Comparison of ENCODE assay signal across 17 cellular contexts in the genomic region with DNA sequence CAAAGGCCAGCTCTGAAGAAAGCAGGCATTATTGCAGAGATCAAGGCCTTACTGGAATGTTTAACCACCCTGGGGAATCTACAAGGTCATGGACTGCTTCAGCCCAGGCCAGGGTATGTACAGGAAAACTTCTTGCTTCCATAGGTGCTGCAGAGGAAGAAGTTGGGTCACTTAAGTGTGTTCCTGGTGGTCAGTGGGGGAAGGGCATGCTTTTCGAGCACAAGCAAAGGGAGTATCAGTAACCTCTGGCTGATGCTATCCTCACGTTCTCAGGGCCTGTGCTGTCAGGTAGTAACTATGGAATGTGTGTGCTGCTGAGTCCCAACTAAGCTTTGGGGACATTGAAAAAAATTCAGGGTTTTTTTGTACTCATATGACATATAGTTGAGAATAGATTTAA.
DNase-seq lines count a peak whose midpoint lies in the region; TF ChIP-seq lines count a peak whose summit lies in the region.
"Had no signal": no experiment of that assay in that cellular context is flagged by ENCODE, and none has a peak within 500 bp of the region (broad histone marks: within the 10 kb centered on the region; RNA-seq: fewer than 3 reads in every experiment).

No MANE protein-coding gene starts in this region.

- H3K27me3 ChIP-seq in endodermal cell (ENCODE audit: control insufficient read depth, insufficient read depth, low read length, poor library complexity, severe bottlenecking) = no peaks in the 10 kb centered on the region
- no peaks in the 10 kb centered on the region for H3K27me3 ChIP-seq in hepatocyte

- DNase-seq in ELF-1 (ENCODE audit: low read depth, low spot score) (peak; percentile 16), HuH-7 (ENCODE audit: low spot score) (peak; percentile 11), endodermal cell (peak; percentile 57), iPS-NIHi7 (ENCODE audit: extremely low spot score) (peak; percentile 33), NCI-H526 (lab: John Stamatoyannopoulos, UW) (no peak), SIG-M5 treated with dmso at 0.1 percent for 504 hours (lab: John Stamatoyannopoulos, UW; ENCODE audit: unreplicated experiment) (no peak), nephron progenitor cell (no peak), hepatocyte (ENCODE audit: low spot score) (no peak)
- DNase-seq: AML-193; Caco-2; CD4-positive, alpha-beta T cell; GDM1; GM23248; HCEC 1CT had no signal

- H3K4me3 ChIP-seq in endodermal cell (ENCODE audit: low read length) (no peak overlapping the region), hepatocyte (no peak overlapping the region)
- H3K4me3 ChIP-seq: A549, GM23248 had no signal

- TF ChIP-seq CTCF in endodermal cell (conservative IDR thresholded peaks at IDR 0.05) = peak; percentile 55
- TF ChIP-seq CTCF in nephron progenitor cell (IDR thresholded peaks at IDR 0.05) = no peak
- no peak for TF ChIP-seq CTCF in hepatocyte (IDR thresholded peaks at IDR 0.05; ENCODE audit: poor library complexity)

- H3K9me3 Mint-ChIP-seq in endodermal cell (no peaks in the 10 kb centered on the region), nephron progenitor cell (no peaks in the 10 kb centered on the region)
- H3K9me3 Mint-ChIP-seq: CD4-positive, alpha-beta T cell had no signal

- no peaks in the 10 kb centered on the region for H3K9me3 ChIP-seq in endodermal cell (ENCODE audit: control insufficient read depth, low read length)
- no peaks in the 10 kb centered on the region for H3K9me3 ChIP-seq in hepatocyte (ENCODE audit: low read depth)
- H3K9me3 ChIP-seq: A549 had no signal

- H3K27ac Mint-ChIP-seq in endodermal cell (no peak overlapping the region), nephron progenitor cell (no peak overlapping the region)
- H3K27ac Mint-ChIP-seq: CD4-positive, alpha-beta T cell had no signal

- H4K20me1 ChIP-seq in hepatocyte (ENCODE audit: insufficient read depth, poor library complexity, severe bottlenecking) = no peaks in the 10 kb centered on the region

- H2AFZ ChIP-seq in hepatocyte = no peak overlapping the region
- H2AFZ ChIP-seq: GM23248 had no signal

- H3K27ac ChIP-seq in endodermal cell (ENCODE audit: low read depth, low read length) (no peak overlapping the region), hepatocyte (no peak overlapping the region)
- H3K27ac ChIP-seq: 22Rv1, A549, C4-2B, GM23248 had no signal

- H3K36me3 Mint-ChIP-seq in endodermal cell (ENCODE audit: low read depth) (no peaks in the 10 kb centered on the region), nephron progenitor cell (ENCODE audit: low read depth) (no peaks in the 10 kb centered on the region)

- no peak overlapping the region for H3K4me2 ChIP-seq in hepatocyte
- H3K4me2 ChIP-seq: A549 had no signal

- H3K4me1 Mint-ChIP-seq in endodermal cell = peaks cover 15% of the 10 kb centered on the region
- H3K4me1 Mint-ChIP-seq in nephron progenitor cell = peaks cover 49% of the 10 kb centered on the region

- H3K79me2 ChIP-seq in hepatocyte = no peaks in the 10 kb centered on the region

- no peaks in the 10 kb centered on the region for H3K36me3 ChIP-seq in endodermal cell (ENCODE audit: control insufficient read depth, insufficient read depth, low read length)
- no peaks in the 10 kb centered on the region for H3K36me3 ChIP-seq in hepatocyte (replicated peaks; ENCODE audit: insufficient read depth, low read depth)

- H3K4me3 Mint-ChIP-seq in endodermal cell (no peak overlapping the region), nephron progenitor cell (no peak overlapping the region)
- H3K4me3 Mint-ChIP-seq: CD4-positive, alpha-beta T cell had no signal

- no peaks in the 10 kb centered on the region for H3K27me3 Mint-ChIP-seq in endodermal cell (ENCODE audit: insufficient read depth)
- no peaks in the 10 kb centered on the region for H3K27me3 Mint-ChIP-seq in nephron progenitor cell (ENCODE audit: low read depth, poor library complexity)

- WGBS in endodermal cell (ENCODE audit: insufficient coverage in 1 of 2, insufficient read length in 1 of 2), 2 experiments = 78% methylated on average over 2 of the region's 2 CpGs; no CpG with 5 or more reads in 1 of the 2 experiments
- 78% methylated on average over 2 of the region's 2 CpGs for WGBS in hepatocyte (ENCODE audit: low lambda C conversion rate, missing lambda C conversion rate)

- H3K9ac ChIP-seq in endodermal cell (ENCODE audit: extremely low read depth, low read length, poor library complexity, severe bottlenecking) = no peak overlapping the region
- H3K9ac ChIP-seq: GM23248 had no signal

- H3K9me2 ChIP-seq in hepatocyte (replicated peaks; ENCODE audit: insufficient read depth) = no peaks in the 10 kb centered on the region

- H3K4me1 ChIP-seq in endodermal cell (ENCODE audit: control insufficient read depth, insufficient read depth, low read length) (peaks cover 4% of the 10 kb centered on the region), hepatocyte (ENCODE audit: insufficient read depth) (no peaks in the 10 kb centered on the region)
- H3K4me1 ChIP-seq: A549 had no signal

Comparison
In these comparisons a context has a peak if more than half of its experiments do, and no peak if none do; other contexts are left out.
1. DNase-seq: peak in ELF-1 (single experiment), HuH-7 (single experiment), endodermal cell (single experiment) and iPS-NIHi7 (single experiment); none in NCI-H526 (0 of 2), SIG-M5 treated with dmso at 0.1 percent for 504 hours (single experiment), nephron progenitor cell (single experiment) and hepatocyte (single experiment).